Comparison of ENCODE assay signal across 1 cellular context in genomic region chr1:43358121-43358745, GRCh38.
TF ChIP-seq lines count a peak whose summit lies in the region.

No MANE protein-coding gene starts in this region.

TF ChIP-seq in K562, 482 proteins besides CTCF, POLR2A, EP300 and RAD21 (continued from another document):
- TF ChIP-seq PBX2 (CRISPR knock-in tag; IDR thresholded peaks at IDR 0.05; ENCODE audit: low read depth) (no peak), PBX2 (tag; conservative IDR thresholded peaks at IDR 0.05; ENCODE audit: low read depth) (no peak), MTA2 (IDR thresholded peaks at IDR 0.05; ENCODE audit: low read depth) (peak; percentile 6; the same call in 1 of the 2 replicates), HMG20B (CRISPR knock-in tag; IDR thresholded peaks at IDR 0.05) (no peak), FOXK2 (conservative IDR thresholded peaks at IDR 0.05 in 1 of 2, IDR thresholded peaks at IDR 0.05 in 1 of 2; ENCODE audit: low read depth in 2 of 2) (peak in 1 of 2 experiments; percentile 11; a peak in 1 of 4 replicates), ZBTB17 (CRISPR knock-in tag; IDR thresholded peaks at IDR 0.05) (0 out of 2 replicates have a peak, but pooled peaks have one; percentile 50), PHF20 (IDR thresholded peaks at IDR 0.05; ENCODE audit: partially characterized antibody) (peak; percentile 58), SRF (CRISPR knock-in tag; IDR thresholded peaks at IDR 0.05) (0 out of 4 replicates have a peak, but pooled peaks of 1 of the 2 experiments have one; percentile 12), JUND (IDR thresholded peaks at IDR 0.05; ENCODE audit: borderline replicate concordance, low read depth, low read length) (peak; percentile 1; the same call in 1 of the 2 replicates), JUND (tag; IDR thresholded peaks at IDR 0.05; ENCODE audit: borderline replicate concordance, low read depth, low read length) (no peak), POLR2B (IDR thresholded peaks at IDR 0.05; ENCODE audit: low read depth, partially characterized antibody) (peak; percentile 65), SPI1 (IDR thresholded peaks at IDR 0.05; ENCODE audit: borderline replicate concordance, low read depth, low read length) (no peak), LCOR (CRISPR knock-in tag; IDR thresholded peaks at IDR 0.05) (no peak), TSHZ1 (CRISPR knock-in tag; IDR thresholded peaks at IDR 0.05) (no peak), ATF7 (IDR thresholded peaks at IDR 0.05) (peak; percentile 29; the same call in 1 of the 2 replicates), ZNF408 (CRISPR knock-in tag; IDR thresholded peaks at IDR 0.05; ENCODE audit: low read depth) (no peak), FUS (optimal IDR thresholded peaks at IDR 0.05; ENCODE audit: low read depth, low read length) (no peak), IFI16 (CRISPR knock-in tag; IDR thresholded peaks at IDR 0.05) (no peak), L3MBTL2 (IDR thresholded peaks at IDR 0.05) (peak; percentile 25; the same call in 1 of the 2 replicates), GTF3C2 (IDR thresholded peaks at IDR 0.05; ENCODE audit: borderline replicate concordance, extremely low read depth, insufficient read length) (peak; percentile 24), BDP1 (IDR thresholded peaks at IDR 0.05; ENCODE audit: insufficient read depth, insufficient read length) (no peak), SIN3B (IDR thresholded peaks at IDR 0.05; ENCODE audit: low read depth) (no peak), MAZ (CRISPR knock-in tag; conservative IDR thresholded peaks at IDR 0.05 in 1 of 2, IDR thresholded peaks at IDR 0.05 in 1 of 2) (peak in 1 of 2 experiments; percentile 66; a peak in 2 of 4 replicates), POLR2H (tag; IDR thresholded peaks at IDR 0.05; ENCODE audit: low read depth) (peak; percentile 84), NR4A1 (CRISPR knock-in tag; IDR thresholded peaks at IDR 0.05) (no peak), NR4A1 (tag; IDR thresholded peaks at IDR 0.05) (0 out of 2 replicates have a peak, but pooled peaks have one; percentile 30), TAF15 (IDR thresholded peaks at IDR 0.05; ENCODE audit: low read depth, low read length) (no peak), PCBP2 (IDR thresholded peaks at IDR 0.05; ENCODE audit: low read depth, low read length, poor library complexity, severe bottlenecking) (no peak), FOXM1 (IDR thresholded peaks at IDR 0.05; ENCODE audit: low read depth) (no peak), FOXM1 (CRISPR knock-in tag; IDR thresholded peaks at IDR 0.05; ENCODE audit: low read depth) (no peak), VEZF1 (CRISPR knock-in tag; IDR thresholded peaks at IDR 0.05) (peak; percentile 90; the same call in 1 of the 2 replicates), THRAP3 (IDR thresholded peaks at IDR 0.05; ENCODE audit: borderline replicate concordance) (no peak), MITF (IDR thresholded peaks at IDR 0.05) (no peak), TBL1XR1 (IDR thresholded peaks at IDR 0.05; ENCODE audit: low read length in 2 of 2) (no peak), ZNF75A (CRISPR knock-in tag; IDR thresholded peaks at IDR 0.05) (no peak), MCM3 (IDR thresholded peaks at IDR 0.05) (no peak), POLR3A (IDR thresholded peaks at IDR 0.05; ENCODE audit: borderline replicate concordance, extremely low read depth, insufficient read depth, insufficient read length) (no peak), NUFIP1 (IDR thresholded peaks at IDR 0.05; ENCODE audit: partially characterized antibody) (no peak), ELF4 (CRISPR knock-in tag; IDR thresholded peaks at IDR 0.05) (no peak), ZEB2 (IDR thresholded peaks at IDR 0.05) (peak; percentile 67; the same call in 1 of the 2 replicates), JUNB (CRISPR knock-in tag; conservative IDR thresholded peaks at IDR 0.05) (no peak), CBFB (CRISPR knock-in tag; IDR thresholded peaks at IDR 0.05) (peak; percentile 16; the same call in 1 of the 2 replicates), GATAD2A (IDR thresholded peaks at IDR 0.05) (no peak), KLF16 (IDR thresholded peaks at IDR 0.05) (peak; percentile 41), SNRNP70 (optimal IDR thresholded peaks at IDR 0.05; ENCODE audit: low read depth, low read length) (no peak), CGGBP1 (CRISPR knock-in tag; IDR thresholded peaks at IDR 0.05) (no peak), LEF1 (IDR thresholded peaks at IDR 0.05) (0 out of 2 replicates have a peak, but pooled peaks have one; percentile 26), NBN (IDR thresholded peaks at IDR 0.05; ENCODE audit: low read depth) (peak; percentile 86), TEAD2 (tag; IDR thresholded peaks at IDR 0.05) (no peak), MTA1 (IDR thresholded peaks at IDR 0.05; ENCODE audit: borderline replicate concordance) (0 out of 2 replicates have a peak, but pooled peaks have one; percentile 60), GABPB1 (CRISPR knock-in tag; IDR thresholded peaks at IDR 0.05) (no peak)
